13 cellular contexts compared by ENCODE assay signal in the genomic region with DNA sequence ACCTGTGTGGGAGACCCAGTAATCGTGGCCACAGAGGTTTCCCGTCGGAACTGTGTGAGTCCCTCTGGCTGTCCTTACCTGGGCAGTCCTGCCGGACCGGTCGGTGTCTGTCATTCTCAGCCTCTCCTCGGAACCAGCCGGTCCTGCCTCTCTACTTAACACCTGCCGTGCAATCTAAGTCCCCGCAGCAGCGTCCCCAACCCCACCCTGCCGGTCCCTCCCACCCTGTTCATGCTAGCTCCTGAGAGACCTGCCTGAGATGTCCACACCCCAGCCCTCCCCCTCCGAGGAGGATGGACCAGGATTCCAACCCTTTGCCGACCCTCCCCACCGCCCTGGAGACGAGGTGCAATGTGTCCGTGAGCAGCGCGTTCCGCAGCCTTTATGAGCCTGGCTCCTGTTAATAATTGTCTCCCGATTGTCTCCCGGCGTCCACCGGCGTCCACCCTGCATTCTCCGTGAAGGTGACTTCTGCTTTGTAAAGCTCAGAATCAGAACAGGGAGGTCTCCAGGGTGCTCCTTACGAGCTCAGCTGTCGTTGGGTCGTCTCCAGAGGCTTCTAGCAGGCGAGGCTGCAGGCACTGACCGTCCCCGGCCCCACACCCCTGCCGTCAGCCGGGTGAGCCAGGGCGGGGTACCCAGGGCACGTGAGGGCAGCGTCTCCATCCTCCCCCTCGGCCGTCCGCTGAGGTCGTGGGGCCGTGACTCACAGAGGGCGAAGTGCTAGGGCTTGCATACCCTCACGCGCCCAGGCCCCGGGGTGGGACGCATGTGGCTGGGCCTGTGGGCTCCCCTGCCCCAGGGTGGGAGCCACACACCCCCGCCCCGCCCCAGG. TPM values are rescaled to one million over a fixed set of nuclear protein-coding genes. Genes with fewer than 3 reads are reported as not detected.
DNase-seq lines count a peak whose midpoint lies in the region; ATAC-seq and TF ChIP-seq lines count a peak whose summit lies in the region.
"Had no signal": no experiment of that assay in that cellular context is flagged by ENCODE, and none has a peak within 500 bp of the region (broad histone marks: within the 10 kb centered on the region; RNA-seq: fewer than 3 reads in every experiment).

No MANE protein-coding gene starts in this region.

- H3K4me3 ChIP-seq in right atrium auricular region (no peak overlapping the region), epithelial cell of esophagus (ENCODE audit: low read length) (peak overlapping the region; percentile 8), aorta (ENCODE audit: low read length in 2 of 2) (no peak overlapping the region)
- H3K4me3 ChIP-seq: neural progenitor cell had no signal

- H3K9me3 ChIP-seq in right atrium auricular region (no peaks in the 10 kb centered on the region), aorta (ENCODE audit: control insufficient read depth, low read length) (no peaks in the 10 kb centered on the region)

- H3K36me3 ChIP-seq in right atrium auricular region (peaks cover 42% of the 10 kb centered on the region), aorta (ENCODE audit: control insufficient read depth in 1 of 2, insufficient read depth in 2 of 2, low read length in 1 of 2) (peaks cover 0 to 4% of the 10 kb centered on the region in 2 donors)
- H3K36me3 ChIP-seq: neural progenitor cell had no signal

- peaks cover 0 to 83% of the 10 kb centered on the region in 2 donors for H3K4me1 ChIP-seq in right atrium auricular region
- H3K4me1 ChIP-seq in aorta (ENCODE audit: control insufficient read depth in 1 of 2, insufficient read depth in 2 of 2, low read length in 2 of 2): peaks cover 0 to 5% of the 10 kb centered on the region in 2 donors
- H3K4me1 ChIP-seq: neural progenitor cell had no signal

- no peak for ATAC-seq in Right ventricle myocardium superior (ENCODE audit: poor library complexity)
- ATAC-seq in aorta (ENCODE audit: low FRiP score): no peak

- DNase-seq in right atrium auricular region (ENCODE audit: low spot score) (no peak), Right ventricle myocardium superior (no peak), epithelial cell of esophagus (ENCODE audit: low read depth) (peak; percentile 70), myocyte (ENCODE audit: low read depth) (peak; percentile 51), ureter (ENCODE audit: low spot score) (peak; percentile 84), SHP77 treated with DMSO at 0.1 percent for 48 hours (lab: John Stamatoyannopoulos, UW) (no peak), aorta (no peak), T-helper 1 cell (no peak)
- DNase-seq: activated naive CD8-positive, alpha-beta T cell treated with anti-CD3 and anti-CD28 coated beads for 36 hours; DMS79; GOT3; NCI-H345 had no signal

- H3K27ac ChIP-seq in right atrium auricular region: peak overlapping the region; percentile 29 to 66
- H3K27ac ChIP-seq in aorta (ENCODE audit: low read depth in 1 of 2, low read length in 2 of 2): no peak overlapping the region
- H3K27ac ChIP-seq: neural progenitor cell had no signal

- WGBS in aorta, 2 donors: 74 to 75% methylated on average over 42 to 49 of the region's 49 CpGs

- intact Hi-C loops in Right ventricle myocardium superior (cut with DNase I): no loop called here
- intact Hi-C loops in aorta (cut with DNase I): no loop called here

- TF ChIP-seq CTCF in right atrium auricular region (IDR thresholded peaks at IDR 0.05) (no peak), epithelial cell of esophagus (IDR thresholded peaks at IDR 0.05; ENCODE audit: insufficient read depth, low read depth, low read length, missing control alignments) (no peak)

- H3K27me3 ChIP-seq in right atrium auricular region: no peaks in the 10 kb centered on the region
- no peaks in the 10 kb centered on the region for H3K27me3 ChIP-seq in aorta (ENCODE audit: control insufficient read depth in 1 of 2, insufficient read depth in 2 of 2, low read length in 1 of 2)
- H3K27me3 ChIP-seq: neural progenitor cell had no signal

RNA-seq across cellular contexts. Expression of a gene that starts 10.1 kb away (rescaled TPM):
- total RNA-seq in right atrium auricular region: 100 to 1,000 TPM in 1 of 2 donors, 10 to 100 TPM in 1; 62.9 to 104 TPM
- 70.3 TPM for total RNA-seq in Right ventricle myocardium superior
- 27.6 and 35.3 TPM in 2 replicates for total RNA-seq in myocyte
- 114 TPM for polyA plus RNA-seq in myocyte (2012)
- 74.4 TPM for total RNA-seq in ureter
- total RNA-seq in aorta: 100 to 1,000 TPM; 126 to 176 TPM
- 10 to 100 TPM; 35.3 to 81.5 TPM for polyA plus RNA-seq in aorta

Comparison
In these comparisons a context has a peak if more than half of its experiments do, and no peak if none do; other contexts are left out.
1. DNase-seq: peak in epithelial cell of esophagus (single experiment), myocyte (single experiment) and ureter (single experiment); none in right atrium auricular region (single experiment), Right ventricle myocardium superior (single experiment), SHP77 treated with DMSO at 0.1 percent for 48 hours (single experiment), aorta (0 of 2) and T-helper 1 cell (0 of 5).
2. H3K27ac ChIP-seq: peak in right atrium auricular region (2 of 2); none in aorta (0 of 2).